In the genomic region with DNA sequence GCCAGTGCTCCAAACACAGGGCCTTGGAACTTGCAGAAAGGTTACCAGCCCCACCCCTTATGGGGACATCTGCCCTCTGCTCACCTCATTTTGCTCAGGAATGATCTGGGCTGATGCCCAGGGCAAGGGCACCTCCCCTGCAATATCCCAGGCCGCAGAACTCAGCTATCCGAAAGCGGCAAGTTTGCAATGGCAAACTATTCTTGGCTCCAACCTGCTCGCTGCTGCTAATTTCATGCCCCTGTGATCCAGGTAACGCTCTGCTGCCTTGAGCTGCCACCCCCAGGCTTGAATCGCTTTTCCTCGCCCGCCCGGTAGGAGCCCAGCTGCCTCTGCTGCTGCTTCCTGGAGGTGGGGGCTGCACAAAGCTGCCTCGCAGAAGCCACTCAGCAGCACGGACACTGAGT, we compare ENCODE assay signal across 2 cellular contexts.
TF ChIP-seq lines count a peak whose summit lies in the region.

No MANE protein-coding gene starts in this region.

TF ChIP-seq in A549, 52 proteins besides CTCF, POLR2A, EP300 and RAD21:
- TF ChIP-seq, protein P1, sequence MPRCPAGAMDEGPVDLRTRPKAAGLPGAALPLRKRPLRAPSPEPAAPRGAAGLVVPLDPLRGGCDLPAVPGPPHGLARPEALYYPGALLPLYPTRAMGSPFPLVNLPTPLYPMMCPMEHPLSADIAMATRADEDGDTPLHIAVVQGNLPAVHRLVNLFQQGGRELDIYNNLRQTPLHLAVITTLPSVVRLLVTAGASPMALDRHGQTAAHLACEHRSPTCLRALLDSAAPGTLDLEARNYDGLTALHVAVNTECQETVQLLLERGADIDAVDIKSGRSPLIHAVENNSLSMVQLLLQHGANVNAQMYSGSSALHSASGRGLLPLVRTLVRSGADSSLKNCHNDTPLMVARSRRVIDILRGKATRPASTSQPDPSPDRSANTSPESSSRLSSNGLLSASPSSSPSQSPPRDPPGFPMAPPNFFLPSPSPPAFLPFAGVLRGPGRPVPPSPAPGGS (IDR thresholded peaks at IDR 0.05): no peak

TF ChIP-seq in H1, 55 proteins besides CTCF, POLR2A, EP300 and RAD21:
- TF ChIP-seq TBP (IDR thresholded peaks at IDR 0.05; ENCODE audit: low read depth, low read length): no peak
- TF ChIP-seq JUND (IDR thresholded peaks at IDR 0.05; ENCODE audit: low read length): no peak
- no peak for TF ChIP-seq SRF (IDR thresholded peaks at IDR 0.05; ENCODE audit: low read depth, low read length)
- TF ChIP-seq BRCA1 (IDR thresholded peaks at IDR 0.05; ENCODE audit: low read depth, low read length): no peak
- no peak for TF ChIP-seq TCF12 (IDR thresholded peaks at IDR 0.05; ENCODE audit: low read depth, low read length)
- no peak for TF ChIP-seq CHD7 (IDR thresholded peaks at IDR 0.05; ENCODE audit: insufficient replicate concordance, low read length)
- TF ChIP-seq KDM5A (IDR thresholded peaks at IDR 0.05; ENCODE audit: low read length): no peak
- TF ChIP-seq TEAD4 (IDR thresholded peaks at IDR 0.05; ENCODE audit: low read depth, low read length): no peak
- no peak for TF ChIP-seq HDAC6 (IDR thresholded peaks at IDR 0.05; ENCODE audit: low read depth, low read length)
- TF ChIP-seq ASH2L (IDR thresholded peaks at IDR 0.05; ENCODE audit: low read length): no peak
- no peak for TF ChIP-seq JUN (IDR thresholded peaks at IDR 0.05; ENCODE audit: low read depth, low read length)
- TF ChIP-seq CHD1 (IDR thresholded peaks at IDR 0.05; ENCODE audit: low read depth, low read length): no peak
- no peak for TF ChIP-seq RXRA (IDR thresholded peaks at IDR 0.05; ENCODE audit: insufficient read depth, low read depth, low read length)
- TF ChIP-seq CHD2 (IDR thresholded peaks at IDR 0.05; ENCODE audit: low read length): no peak
- TF ChIP-seq, protein P2, sequence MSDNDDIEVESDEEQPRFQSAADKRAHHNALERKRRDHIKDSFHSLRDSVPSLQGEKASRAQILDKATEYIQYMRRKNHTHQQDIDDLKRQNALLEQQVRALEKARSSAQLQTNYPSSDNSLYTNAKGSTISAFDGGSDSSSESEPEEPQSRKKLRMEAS (IDR thresholded peaks at IDR 0.05): no peak
- no peak for TF ChIP-seq YY1 (IDR thresholded peaks at IDR 0.05; ENCODE audit: low read depth, low read length)
TF ChIP-seq in H1: peak in this region for 0.
